8 cellular contexts compared by ENCODE assay signal in genomic region chr15:45635763-45636292, GRCh38. TPM values are rescaled to one million over a fixed set of nuclear protein-coding genes. Genes with fewer than 3 reads are reported as not detected.
DNase-seq lines count a peak whose midpoint lies in the region; ATAC-seq and TF ChIP-seq lines count a peak whose summit lies in the region.

No MANE protein-coding gene starts in this region.

- no peak for DNase-seq in activated CD4-positive, alpha-beta T cell treated with anti-CD3 and anti-CD28 coated beads, Interleukin-2, amount 10 ng/mL, durations not matched to agents 24 days and 14 days
- no peak for DNase-seq in activated CD4-positive, alpha-beta T cell treated with anti-CD3 and anti-CD28 coated beads for 1 hour
- DNase-seq in activated T-helper 2 cell treated with anti-CD3 and anti-CD28 coated beads, Interferon-gamma antibody, Interleukin-2, Interleukin-4, amounts not matched to agents 10 μg/mL and 5 μg/mL and 100 μg/mL, durations not matched to agents 14 hours and 24 hours and 36 hours (ENCODE audit: low spot score) = no peak
- DNase-seq in kidney epithelial cell (ENCODE audit: low read depth) = no peak
- no peak for DNase-seq in testis
- DNase-seq in NCI-H446 (lab: John Stamatoyannopoulos, UW) = no peak

- H3K36me3 ChIP-seq in kidney epithelial cell (ENCODE audit: control insufficient read depth, insufficient read depth, low read length) (no peaks in the 10 kb centered on the region), testis (ENCODE audit: low read depth, missing control alignments) (no peaks in the 10 kb centered on the region)

- peak overlapping the region; percentile 98 for H3K27ac Mint-ChIP-seq in activated CD4-positive, alpha-beta T cell treated with anti-CD3 and anti-CD28 coated beads, Interleukin-2, amount 10 ng/mL, durations not matched to agents 24 days and 14 days
- peak overlapping the region; percentile 89 for H3K27ac Mint-ChIP-seq in activated T-helper 2 cell treated with anti-CD3 and anti-CD28 coated beads, Interferon-gamma antibody, Interleukin-2, Interleukin-4, amounts not matched to agents 10 μg/mL and 5 μg/mL and 100 μg/mL, durations not matched to agents 14 hours and 24 hours and 36 hours

- H3K4me1 Mint-ChIP-seq in activated CD4-positive, alpha-beta T cell treated with anti-CD3 and anti-CD28 coated beads, Interleukin-2, amount 10 ng/mL, durations not matched to agents 24 days and 14 days = peaks cover 50% of the 10 kb centered on the region
- H3K4me1 Mint-ChIP-seq in activated T-helper 2 cell treated with anti-CD3 and anti-CD28 coated beads, Interferon-gamma antibody, Interleukin-2, Interleukin-4, amounts not matched to agents 10 μg/mL and 5 μg/mL and 100 μg/mL, durations not matched to agents 14 hours and 24 hours and 36 hours (ENCODE audit: low read depth) = peaks cover 52% of the 10 kb centered on the region

- TF ChIP-seq POLR2A in testis (IDR thresholded peaks at IDR 0.05) = no peak

- ATAC-seq in HG03025 (IDR thresholded peaks at IDR 0.05; ENCODE audit: low FRiP score, unreplicated experiment) (no peak), HG03108 (IDR thresholded peaks at IDR 0.05; ENCODE audit: unreplicated experiment) (no peak)

- intact Hi-C loops in activated CD4-positive, alpha-beta T cell treated with anti-CD3 and anti-CD28 coated beads, Interleukin-2, amount 10 ng/mL, durations not matched to agents 24 days and 14 days (cut with micrococcal nuclease) = loop anchor here (1.0 kb wide), 1 partner anchor 49 kb away; the partner anchor contains the start of gene BLOC1S6
- intact Hi-C loops in activated T-helper 2 cell treated with anti-CD3 and anti-CD28 coated beads, Interferon-gamma antibody, Interleukin-2, Interleukin-4, amounts not matched to agents 10 μg/mL and 5 μg/mL and 100 μg/mL, durations not matched to agents 14 hours and 24 hours and 36 hours (cut with micrococcal nuclease) = loop anchor here (2.0 kb wide), 1 partner anchor 29 kb away; no protein-coding TSS in a partner anchor
- intact Hi-C loops in testis (cut with DNase I; ENCODE audit: low total_unique reads) = no loop called here

- H3K4me1 ChIP-seq in testis = peaks cover 5% of the 10 kb centered on the region

- H3K9me3 ChIP-seq in testis = no peaks in the 10 kb centered on the region

- H3K36me3 Mint-ChIP-seq in activated CD4-positive, alpha-beta T cell treated with anti-CD3 and anti-CD28 coated beads, Interleukin-2, amount 10 ng/mL, durations not matched to agents 24 days and 14 days (ENCODE audit: low read depth) = peaks cover 35% of the 10 kb centered on the region
- peaks cover 46% of the 10 kb centered on the region for H3K36me3 Mint-ChIP-seq in activated T-helper 2 cell treated with anti-CD3 and anti-CD28 coated beads, Interferon-gamma antibody, Interleukin-2, Interleukin-4, amounts not matched to agents 10 μg/mL and 5 μg/mL and 100 μg/mL, durations not matched to agents 14 hours and 24 hours and 36 hours (ENCODE audit: low read depth)

- no peaks in the 10 kb centered on the region for H3K27me3 ChIP-seq in kidney epithelial cell (ENCODE audit: control insufficient read depth, insufficient read depth, low read length)
- no peaks in the 10 kb centered on the region for H3K27me3 ChIP-seq in testis

- peak overlapping the region; percentile 70 for H3K4me3 ChIP-seq in kidney epithelial cell (ENCODE audit: low read depth, low read length)
- H3K4me3 ChIP-seq in testis = peak overlapping the region; percentile 67 to 71

- 46 to 67% methylated on average over 17 of the region's 17 CpGs for WGBS in testis, 2 donors

- no peaks in the 10 kb centered on the region for H3K9me3 Mint-ChIP-seq in activated CD4-positive, alpha-beta T cell treated with anti-CD3 and anti-CD28 coated beads, Interleukin-2, amount 10 ng/mL, durations not matched to agents 24 days and 14 days
- H3K9me3 Mint-ChIP-seq in activated T-helper 2 cell treated with anti-CD3 and anti-CD28 coated beads, Interferon-gamma antibody, Interleukin-2, Interleukin-4, amounts not matched to agents 10 μg/mL and 5 μg/mL and 100 μg/mL, durations not matched to agents 14 hours and 24 hours and 36 hours = no peaks in the 10 kb centered on the region

- H3K27me3 Mint-ChIP-seq in activated CD4-positive, alpha-beta T cell treated with anti-CD3 and anti-CD28 coated beads, Interleukin-2, amount 10 ng/mL, durations not matched to agents 24 days and 14 days = peaks cover 2% of the 10 kb centered on the region
- peaks cover 6% of the 10 kb centered on the region for H3K27me3 Mint-ChIP-seq in activated T-helper 2 cell treated with anti-CD3 and anti-CD28 coated beads, Interferon-gamma antibody, Interleukin-2, Interleukin-4, amounts not matched to agents 10 μg/mL and 5 μg/mL and 100 μg/mL, durations not matched to agents 14 hours and 24 hours and 36 hours (ENCODE audit: low read depth)

- TF ChIP-seq CTCF in kidney epithelial cell (IDR thresholded peaks at IDR 0.05; ENCODE audit: insufficient read depth, low read length, poor library complexity, severe bottlenecking) (no peak), testis (IDR thresholded peaks at IDR 0.05) (no peak)

- peak overlapping the region; percentile 100 for H3K4me3 Mint-ChIP-seq in activated CD4-positive, alpha-beta T cell treated with anti-CD3 and anti-CD28 coated beads, Interleukin-2, amount 10 ng/mL, durations not matched to agents 24 days and 14 days
- peak overlapping the region; percentile 98 for H3K4me3 Mint-ChIP-seq in activated T-helper 2 cell treated with anti-CD3 and anti-CD28 coated beads, Interferon-gamma antibody, Interleukin-2, Interleukin-4, amounts not matched to agents 10 μg/mL and 5 μg/mL and 100 μg/mL, durations not matched to agents 14 hours and 24 hours and 36 hours (ENCODE audit: low read depth)

- H3K27ac ChIP-seq in testis = no peak overlapping the region

RNA-seq across cellular contexts. Expression of gene SQOR, which starts 1.0 kb away (rescaled TPM):
- total RNA-seq in activated CD4-positive, alpha-beta T cell treated with anti-CD3 and anti-CD28 coated beads, Interleukin-2, amount 10 ng/mL, durations not matched to agents 24 days and 14 days = 103 and 108 TPM in 2 replicates
- total RNA-seq in activated T-helper 2 cell treated with anti-CD3 and anti-CD28 coated beads, Interferon-gamma antibody, Interleukin-2, Interleukin-4, amounts not matched to agents 10 μg/mL and 5 μg/mL and 100 μg/mL, durations not matched to agents 14 hours and 24 hours and 36 hours = 111 and 115 TPM in 2 replicates
- 46.2 and 47.9 TPM in 2 replicates for total RNA-seq in kidney epithelial cell
- total RNA-seq in testis = 1 to 10 TPM; 8.1 to 9.1 TPM
- polyA plus RNA-seq in testis (ENCODE audit: insufficient read depth, low read depth, low replicate concordance) = 18.2 TPM

RNA-seq across cellular contexts. Expression of gene BLOC1S6, which starts 48.6 kb away (rescaled TPM):
- total RNA-seq in activated CD4-positive, alpha-beta T cell treated with anti-CD3 and anti-CD28 coated beads, Interleukin-2, amount 10 ng/mL, durations not matched to agents 24 days and 14 days = 42.8 and 44.8 TPM in 2 replicates
- total RNA-seq in activated T-helper 2 cell treated with anti-CD3 and anti-CD28 coated beads, Interferon-gamma antibody, Interleukin-2, Interleukin-4, amounts not matched to agents 10 μg/mL and 5 μg/mL and 100 μg/mL, durations not matched to agents 14 hours and 24 hours and 36 hours = 49.7 and 50.2 TPM in 2 replicates
- 70.2 and 71.4 TPM in 2 replicates for total RNA-seq in kidney epithelial cell
- total RNA-seq in testis = 10 to 100 TPM; 45.3 to 49.7 TPM
- polyA plus RNA-seq in testis (ENCODE audit: insufficient read depth, low read depth, low replicate concordance) = 29.1 TPM
